21 cellular contexts compared by ENCODE assay signal in genomic region chr5:171721469-171721868, GRCh38.
DNase-seq lines count a peak whose midpoint lies in the region; ATAC-seq and TF ChIP-seq lines count a peak whose summit lies in the region.
"Had no signal": no experiment of that assay in that cellular context is flagged by ENCODE, and none has a peak within 500 bp of the region (broad histone marks: within the 10 kb centered on the region; RNA-seq: fewer than 3 reads in every experiment).

No MANE protein-coding gene starts in this region.

- H3K4me1 ChIP-seq in right cardiac atrium (ENCODE audit: control insufficient read depth, insufficient read depth, low read length) (no peaks in the 10 kb centered on the region), left ventricle myocardium inferior (peaks cover 7% of the 10 kb centered on the region), upper lobe of right lung (no peaks in the 10 kb centered on the region)
- H3K4me1 ChIP-seq: gastroesophageal sphincter, sigmoid colon, SJSA1 had no signal

- H3K36me3 Mint-ChIP-seq in progenitor cell of endocrine pancreas (ENCODE audit: insufficient read depth): no peaks in the 10 kb centered on the region

- ATAC-seq in right cardiac atrium: peak; percentile 40 to 59
- peak; percentile 28 for ATAC-seq in upper lobe of right lung
- ATAC-seq in GM21723 (IDR thresholded peaks at IDR 0.05; ENCODE audit: unreplicated experiment): no peak
- ATAC-seq: activated T-helper 17 cell treated with anti-CD3 and anti-CD28 coated beads, Interleukin-2, amount 50 U/mL, for 72 hours; gastroesophageal sphincter had no signal

- no peak overlapping the region for H3K27ac Mint-ChIP-seq in progenitor cell of endocrine pancreas
- H3K27ac Mint-ChIP-seq: activated T-helper 17 cell treated with anti-CD3 and anti-CD28 coated beads, Interleukin-2, amount 50 U/mL, for 72 hours; dendritic cell treated with granulocyte-macrophage colony-stimulating factor and Interleukin-4, amounts not matched to agents 40 ng/mL and 50 ng/mL, for 4 days; T-helper 2 cell treated with Interferon-gamma antibody and Interleukin-4, amounts not matched to agents 5 μg/mL and 100 μg/mL, for 36 hours had no signal

- H3K4me3 ChIP-seq in right cardiac atrium (ENCODE audit: low read length): no peak overlapping the region
- no peak overlapping the region for H3K4me3 ChIP-seq in left ventricle myocardium inferior
- no peak overlapping the region for H3K4me3 ChIP-seq in upper lobe of right lung
- H3K4me3 ChIP-seq: gastroesophageal sphincter, sigmoid colon, SJSA1 had no signal

- DNase-seq in right cardiac atrium (no peak), left ventricle myocardium inferior (no peak), RPMI8226 (peak; percentile 35), foreskin melanocyte (peak; percentile 14), upper lobe of right lung (no peak), progenitor cell of endocrine pancreas (ENCODE audit: low spot score, unreplicated experiment) (no peak), HCEC 1CT (no peak)
- DNase-seq: activated CD4-positive, CD25-positive, alpha-beta regulatory T cell treated with anti-CD3 and anti-CD28 coated beads, Interleukin-2, amount 50 U/mL, for 72 hours; DMS79; NCI-H1105; NCI-H524 treated with DMSO at 0.1 percent for 48 hours; occipital lobe; sigmoid colon; stimulated activated naive CD4-positive, alpha-beta T cell had no signal

- 33% methylated on average over 5 of the region's 5 CpGs for WGBS in right cardiac atrium

- H3K4me3 Mint-ChIP-seq in progenitor cell of endocrine pancreas (ENCODE audit: low read depth): no peak overlapping the region
- H3K4me3 Mint-ChIP-seq: activated T-helper 17 cell treated with anti-CD3 and anti-CD28 coated beads, Interleukin-2, amount 50 U/mL, for 72 hours; dendritic cell treated with granulocyte-macrophage colony-stimulating factor and Interleukin-4, amounts not matched to agents 40 ng/mL and 50 ng/mL, for 4 days; T-helper 2 cell treated with Interferon-gamma antibody and Interleukin-4, amounts not matched to agents 5 μg/mL and 100 μg/mL, for 36 hours had no signal

- H3K27me3 ChIP-seq in right cardiac atrium (ENCODE audit: control insufficient read depth, insufficient read depth): no peaks in the 10 kb centered on the region
- no peaks in the 10 kb centered on the region for H3K27me3 ChIP-seq in left ventricle myocardium inferior (ENCODE audit: low read depth)
- H3K27me3 ChIP-seq in upper lobe of right lung: no peaks in the 10 kb centered on the region
- H3K27me3 ChIP-seq: gastroesophageal sphincter, sigmoid colon had no signal

- no peak overlapping the region for H3K27ac ChIP-seq in right cardiac atrium (ENCODE audit: low read length)
- H3K27ac ChIP-seq in left ventricle myocardium inferior (replicated peaks): no peak overlapping the region
- no peak overlapping the region for H3K27ac ChIP-seq in upper lobe of right lung
- H3K27ac ChIP-seq: gastroesophageal sphincter, KMS-11, sigmoid colon, SJSA1 had no signal

- peaks cover 2% of the 10 kb centered on the region for H3K9me3 Mint-ChIP-seq in progenitor cell of endocrine pancreas (ENCODE audit: low read depth)

- peaks cover 6% of the 10 kb centered on the region for H3K27me3 Mint-ChIP-seq in progenitor cell of endocrine pancreas
- H3K27me3 Mint-ChIP-seq: dendritic cell treated with granulocyte-macrophage colony-stimulating factor and Interleukin-4, amounts not matched to agents 40 ng/mL and 50 ng/mL, for 4 days had no signal

- peaks cover 2% of the 10 kb centered on the region for H3K36me3 ChIP-seq in left ventricle myocardium inferior
- H3K36me3 ChIP-seq in upper lobe of right lung: no peaks in the 10 kb centered on the region
- H3K36me3 ChIP-seq: gastroesophageal sphincter, sigmoid colon, SJSA1 had no signal

- H3K9me3 ChIP-seq in right cardiac atrium (ENCODE audit: control insufficient read depth, low read length) (no peaks in the 10 kb centered on the region), left ventricle myocardium inferior (replicated peaks) (peaks cover 5% of the 10 kb centered on the region), upper lobe of right lung (no peaks in the 10 kb centered on the region)

- intact Hi-C loops in right cardiac atrium (cut with DNase I): no loop called here
- intact Hi-C loops in left ventricle myocardium inferior (cut with micrococcal nuclease): no loop called here
- intact Hi-C loops in upper lobe of right lung (cut with DNase I): no loop called here

- TF ChIP-seq CTCF in left ventricle myocardium inferior (IDR thresholded peaks at IDR 0.05; ENCODE audit: borderline replicate concordance) (no peak), upper lobe of right lung (IDR thresholded peaks at IDR 0.05) (no peak), progenitor cell of endocrine pancreas (IDR thresholded peaks at IDR 0.05; ENCODE audit: unreplicated experiment) (no peak)

- no peaks in the 10 kb centered on the region for H3K4me1 Mint-ChIP-seq in progenitor cell of endocrine pancreas (ENCODE audit: low read depth)
- H3K4me1 Mint-ChIP-seq: activated T-helper 17 cell treated with anti-CD3 and anti-CD28 coated beads, Interleukin-2, amount 50 U/mL, for 72 hours had no signal

Comparison
In these comparisons a context has a peak if more than half of its experiments do, and no peak if none do; other contexts are left out.
1. DNase-seq: peak in RPMI8226 (single experiment) and foreskin melanocyte (single experiment); none in right cardiac atrium (0 of 3), left ventricle myocardium inferior (single experiment), upper lobe of right lung (single experiment), progenitor cell of endocrine pancreas (single experiment) and HCEC 1CT (single experiment).